ENCODE assay signal across 24 cellular contexts in the genomic region with DNA sequence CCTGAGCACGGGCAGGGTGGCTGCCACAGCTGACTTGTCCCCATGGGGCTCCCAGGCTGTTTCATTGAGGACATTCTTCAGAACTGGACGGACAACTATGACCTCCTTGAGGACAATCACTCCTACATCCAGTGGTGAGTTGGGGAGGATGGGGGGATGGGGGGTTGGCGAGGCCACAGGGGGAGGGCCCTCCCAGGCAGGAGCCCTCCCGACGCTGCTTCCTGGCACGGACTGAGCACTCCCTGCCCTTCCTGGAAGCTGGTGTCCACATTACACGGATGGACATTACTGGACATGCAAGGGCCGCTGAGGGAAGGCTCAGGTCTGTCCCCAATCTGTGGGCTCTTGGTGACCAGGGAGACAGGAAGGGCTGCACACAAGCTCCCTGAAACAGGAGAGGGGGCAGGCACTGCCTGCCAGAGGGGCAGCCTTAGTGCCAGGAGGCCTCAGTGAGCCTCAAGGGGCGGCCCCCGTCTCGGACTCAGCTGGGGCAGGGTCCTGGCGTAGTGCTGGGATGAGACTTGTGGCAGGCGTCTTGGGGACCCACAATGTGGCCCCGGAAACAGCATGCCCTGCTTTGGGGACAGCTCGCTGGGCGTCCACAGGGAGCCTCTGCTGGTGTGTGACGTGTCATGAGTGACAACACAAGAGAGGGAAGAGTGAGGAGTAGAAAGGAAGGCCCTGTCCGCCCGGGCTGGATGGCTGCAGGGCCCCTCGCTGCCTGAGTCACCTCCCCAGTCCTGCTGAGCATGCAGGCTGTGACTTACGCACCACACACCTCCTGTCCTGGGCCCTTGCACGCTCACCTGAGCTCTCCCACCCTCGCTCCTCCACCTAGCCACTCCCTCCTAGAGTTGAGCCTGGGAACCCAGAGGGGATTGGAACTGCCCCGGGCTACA. TPM values are rescaled to one million over a fixed set of nuclear protein-coding genes. Genes with fewer than 3 reads are reported as not detected.
DNase-seq lines count a peak whose midpoint lies in the region; ATAC-seq, FAIRE-seq and TF ChIP-seq lines count a peak whose summit lies in the region.
"Had no signal": no experiment of that assay in that cellular context is flagged by ENCODE, and none has a peak within 500 bp of the region (broad histone marks: within the 10 kb centered on the region; RNA-seq: fewer than 3 reads in every experiment).

No MANE protein-coding gene starts in this region.

- no peak for TF ChIP-seq CTCF in RWPE2 (IDR thresholded peaks at IDR 0.05; ENCODE audit: poor library complexity, severe bottlenecking)

- H2BK15ac ChIP-seq in neuronal stem cell (ENCODE audit: low read length) = peak overlapping the region; percentile 49

- no peak overlapping the region for H3K23ac ChIP-seq in neuronal stem cell (ENCODE audit: low read depth, low read length, poor library complexity)

- H2BK120ac ChIP-seq in neuronal stem cell (ENCODE audit: low read depth, low read length) = peak overlapping the region; percentile 28

- H2BK12ac ChIP-seq in neuronal stem cell (ENCODE audit: low read length) = no peak overlapping the region

- H2AFZ ChIP-seq in neuronal stem cell (ENCODE audit: low read length) = no peak overlapping the region
- H2AFZ ChIP-seq: GM23248 had no signal

- peak overlapping the region; percentile 89 for H2AK5ac ChIP-seq in neuronal stem cell (ENCODE audit: low read depth, low read length)

- H3K4me1 ChIP-seq in BLaER1 (peaks cover 81% of the 10 kb centered on the region), RWPE2 (ENCODE audit: insufficient read depth, poor library complexity, severe bottlenecking) (peaks cover 9% of the 10 kb centered on the region), neuronal stem cell (ENCODE audit: control insufficient read depth in 2 of 2, insufficient read depth in 1 of 2, low read depth in 1 of 2, low read length in 2 of 2) (peaks cover 14 to 15% of the 10 kb centered on the region in 2 donors)
- H3K4me1 ChIP-seq: BE2C had no signal

- H3K36me3 ChIP-seq in BLaER1 (peaks cover 75% of the 10 kb centered on the region), RWPE2 (ENCODE audit: low read depth) (peaks cover 68% of the 10 kb centered on the region), neuronal stem cell (replicated peaks in 1 of 2; ENCODE audit: control insufficient read depth in 2 of 2, insufficient read depth in 2 of 2, low read length in 2 of 2) (peaks cover 16 to 54% of the 10 kb centered on the region in 2 donors)

- peak overlapping the region; percentile 82 for H2BK5ac ChIP-seq in neuronal stem cell (ENCODE audit: low read length)

- peak; percentile 31 for FAIRE-seq in HTR-8/SVneo (lab: Jason Lieb, UNC)
- FAIRE-seq: A549, G401.6, GM12892, H54 had no signal

- H3K14ac ChIP-seq in neuronal stem cell (ENCODE audit: low read length) = peak overlapping the region; percentile 21

- no peak overlapping the region for H4K8ac ChIP-seq in neuronal stem cell (ENCODE audit: low read depth, low read length)

- no CpG with 5 or more reads among the region's 24 CpGs for WGBS in neuronal stem cell (ENCODE audit: extremely low coverage in 2 of 2, insufficient read length in 2 of 2, insufficient replicate concordance in 1 of 2), 2 donors

- H3K4me3 ChIP-seq in BLaER1 (no peak overlapping the region), RWPE2 (ENCODE audit: severe bottlenecking) (no peak overlapping the region), neuronal stem cell (ENCODE audit: low read length in 2 of 2) (no peak overlapping the region)
- H3K4me3 ChIP-seq: A549, GM23248, HAP-1 had no signal

- H3K79me1 ChIP-seq in neuronal stem cell (ENCODE audit: low read depth, low read length) = peaks cover 5% of the 10 kb centered on the region

- no peak for DNase-seq in HTR-8/SVneo (ENCODE audit: insufficient read length, low spot score)
- DNase-seq in RWPE2 (ENCODE audit: low spot score) = peak; percentile 83
- DNase-seq in neuronal stem cell (ENCODE audit: low spot score) = no peak
- no peak for DNase-seq in GOT3 (lab: John Stamatoyannopoulos, UW)
- no peak for DNase-seq in NCI-H345 treated with DMSO at 0.1 percent for 48 hours (lab: John Stamatoyannopoulos, UW; ENCODE audit: unreplicated experiment)
- no peak for DNase-seq in NCI-H69 (lab: John Stamatoyannopoulos, UW)
- DNase-seq: 8988T; ACHN; AML-193; BE2C; Caco-2; CD4-positive, CD25-positive, alpha-beta regulatory T cell; CD8-positive, alpha-beta T cell; DMS153; DND-41; GM23248; HFFc6 had no signal

- H3K4ac ChIP-seq in neuronal stem cell (ENCODE audit: low read length) = no peak overlapping the region

- H3K9me3 ChIP-seq in BLaER1 (no peaks in the 10 kb centered on the region), RWPE2 (ENCODE audit: severe bottlenecking) (no peaks in the 10 kb centered on the region), neuronal stem cell (replicated peaks in 1 of 2; ENCODE audit: control insufficient read depth in 2 of 2, insufficient read depth in 1 of 2, low read depth in 1 of 2, low read length in 2 of 2) (no peaks in the 10 kb centered on the region)
- H3K9me3 ChIP-seq: A549, BE2C, Caco-2, HAP-1 had no signal

- H4K20me1 ChIP-seq in BLaER1 = peaks cover 96% of the 10 kb centered on the region

- H3K27me3 ChIP-seq in BLaER1 (peaks cover 8% of the 10 kb centered on the region), RWPE2 (ENCODE audit: insufficient read depth, poor library complexity, severe bottlenecking) (no peaks in the 10 kb centered on the region), neuronal stem cell (ENCODE audit: control insufficient read depth in 3 of 3, insufficient read depth in 3 of 3, low read depth in 1 of 3, low read length in 3 of 3) (no peaks in the 10 kb centered on the region)
- H3K27me3 ChIP-seq: BE2C had no signal

- no peak for ATAC-seq in RWPE2 (ENCODE audit: low read depth)
- ATAC-seq: A549; CD8-positive, alpha-beta T cell had no signal

- no peak overlapping the region for H3K27ac ChIP-seq in BLaER1
- H3K27ac ChIP-seq in RWPE2 (ENCODE audit: poor library complexity, severe bottlenecking) = no peak overlapping the region
- no peak overlapping the region for H3K27ac ChIP-seq in neuronal stem cell (replicated peaks; ENCODE audit: low read length)
- H3K27ac ChIP-seq: A549, C4-2B, GM23248 had no signal

- peak overlapping the region; percentile 27; the same call in 1 of the 2 replicates for H3K9ac ChIP-seq in BLaER1
- no peak overlapping the region for H3K9ac ChIP-seq in neuronal stem cell (ENCODE audit: low read depth, low read length, poor library complexity)
- H3K9ac ChIP-seq: GM23248 had no signal

- peak overlapping the region; percentile 46 for H3K4me2 ChIP-seq in BLaER1
- no peak overlapping the region for H3K4me2 ChIP-seq in neuronal stem cell (ENCODE audit: insufficient read depth, low read length, poor library complexity, severe bottlenecking)
- H3K4me2 ChIP-seq: A549 had no signal

- H4K91ac ChIP-seq in neuronal stem cell (ENCODE audit: low read depth, low read length, poor library complexity) = no peak overlapping the region

- no peak overlapping the region for H3K18ac ChIP-seq in neuronal stem cell (ENCODE audit: low read length)

RNA-seq across cellular contexts. Expression of a gene that starts 5.1 kb away (rescaled TPM):
- polyA plus RNA-seq in neuronal stem cell (2013, experiment 1 of 2) = 15.0 TPM
- 14.7 TPM for polyA plus RNA-seq in neuronal stem cell (2013, experiment 2 of 2)

RNA-seq across cellular contexts. Expression of a gene that starts 7.1 kb away (rescaled TPM):
- 77.2 TPM for polyA plus RNA-seq in neuronal stem cell (2013, experiment 1 of 2)
- 77.0 TPM for polyA plus RNA-seq in neuronal stem cell (2013, experiment 2 of 2)
- polyA plus RNA-seq: CD4-positive, CD25-positive, alpha-beta regulatory T cell had no signal

RNA-seq across cellular contexts. Expression of a gene that starts 13.5 kb away (rescaled TPM):
- polyA plus RNA-seq in neuronal stem cell (2013, experiment 1 of 2) = 15.5 TPM
- polyA plus RNA-seq in neuronal stem cell (2013, experiment 2 of 2) = 15.6 TPM

RNA-seq across cellular contexts. Expression of a gene that starts 51.8 kb away (rescaled TPM):
- polyA plus RNA-seq in neuronal stem cell (2013, experiment 1 of 2) = 14.5 TPM
- 15.3 TPM for polyA plus RNA-seq in neuronal stem cell (2013, experiment 2 of 2)
